Comparison of ENCODE assay signal across 29 cellular contexts in the genomic region with DNA sequence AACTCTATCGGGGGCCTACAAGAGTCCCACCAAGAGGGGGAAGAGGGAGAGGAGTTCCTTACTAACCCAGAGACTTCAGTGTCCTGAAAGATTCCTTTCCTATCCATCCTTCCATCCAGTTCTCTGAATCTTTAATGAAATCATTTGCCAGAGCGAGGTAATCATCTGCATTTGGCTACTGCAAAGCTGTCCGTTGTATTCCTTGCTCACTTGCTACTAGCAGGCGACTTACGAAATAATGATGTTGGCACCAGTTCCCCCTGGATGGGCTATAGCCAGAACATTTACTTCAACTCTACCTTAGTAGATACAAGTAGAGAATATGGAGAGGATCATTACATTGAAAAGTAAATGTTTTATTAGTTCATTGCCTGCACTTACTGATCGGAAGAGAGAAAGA.
"Had no signal": no experiment of that assay in that cellular context is flagged by ENCODE, and none has a peak within 500 bp of the region (broad histone marks: within the 10 kb centered on the region; RNA-seq: fewer than 3 reads in every experiment).

No MANE protein-coding gene starts in this region.

- H3K27ac ChIP-seq: ascending aorta, cardiac muscle cell, colonic mucosa, foreskin keratinocyte, right lobe of liver, thyroid gland, VCaP had no signal

- H3K9me3 ChIP-seq: ascending aorta, colonic mucosa, heart left ventricle, mucosa of descending colon, right lobe of liver, thyroid gland had no signal

- FAIRE-seq: kidney, TTC549 had no signal

- H3K4me1 Mint-ChIP-seq: brain; stimulated activated naive CD8-positive, alpha-beta T cell treated with anti-CD3 and anti-CD28 coated beads, Interleukin-15, amount 100 ng/mL, for 72 hours had no signal

- H3K27ac Mint-ChIP-seq: activated CD8-positive, alpha-beta memory T cell treated with anti-CD3 and anti-CD28 coated beads, Interleukin-2, amount 10 ng/mL, durations not matched to agents 7 days and 5 days; activated CD8-positive, alpha-beta T cell treated with anti-CD3 and anti-CD28 coated beads, Interleukin-2, amount 10 ng/mL, durations not matched to agents 7 days and 5 days; activated naive CD8-positive, alpha-beta T cell treated with anti-CD3 and anti-CD28 coated beads for 36 hours; natural killer cell treated with Interleukin-12 subunit alpha and Interleukin-12 subunit beta and Interleukin-15 and Interleukin-18, amount 100 ng/mL, for 72 hours; progenitor cell of endocrine pancreas had no signal

- H3K4me3 ChIP-seq: ascending aorta, cardiac muscle cell, colonic mucosa, heart left ventricle, mucosa of descending colon, right lobe of liver, thyroid gland had no signal

- ATAC-seq: activated CD4-positive, CD25-positive, alpha-beta regulatory T cell treated with anti-CD3 and anti-CD28 coated beads, Interleukin-2, amount 50 U/mL, for 24 hours; activated CD8-positive, alpha-beta memory T cell treated with anti-CD3 and anti-CD28 coated beads, Interleukin-2, amount 10 ng/mL, durations not matched to agents 7 days and 5 days; activated CD8-positive, alpha-beta T cell treated with anti-CD3 and anti-CD28 coated beads, Interleukin-2, amount 10 ng/mL, durations not matched to agents 7 days and 5 days; effector memory CD8-positive, alpha-beta T cell; esophagus mucosa; foreskin keratinocyte; heart left ventricle; mucosa of descending colon; natural killer cell treated with Interleukin-12 subunit alpha and Interleukin-12 subunit beta and Interleukin-15 and Interleukin-18, amount 100 ng/mL, for 72 hours; stimulated activated naive CD8-positive, alpha-beta T cell treated with anti-CD3 and anti-CD28 coated beads, Interleukin-15, amount 100 ng/mL, for 72 hours had no signal

- H3K9me3 Mint-ChIP-seq: activated naive CD8-positive, alpha-beta T cell treated with anti-CD3 and anti-CD28 coated beads for 36 hours; brain; effector memory CD8-positive, alpha-beta T cell; immature natural killer cell; natural killer cell treated with Interleukin-12 subunit alpha and Interleukin-12 subunit beta and Interleukin-15 and Interleukin-18, amount 100 ng/mL, for 72 hours; stimulated activated naive CD8-positive, alpha-beta T cell treated with anti-CD3 and anti-CD28 coated beads, Interleukin-15, amount 100 ng/mL, for 72 hours had no signal

- H3K27me3 ChIP-seq: ascending aorta, cardiac muscle cell, colonic mucosa, foreskin keratinocyte, heart left ventricle, right lobe of liver, thyroid gland had no signal

- DNase-seq: activated CD4-positive, alpha-beta T cell treated with anti-CD3 and anti-CD28 coated beads, Interleukin-2, amount 50 U/mL, for 1 hour; activated CD8-positive, alpha-beta memory T cell treated with anti-CD3 and anti-CD28 coated beads, Interleukin-2, amount 10 ng/mL, durations not matched to agents 7 days and 5 days; activated CD8-positive, alpha-beta T cell treated with anti-CD3 and anti-CD28 coated beads, Interleukin-2, amount 10 ng/mL, durations not matched to agents 7 days and 5 days; activated effector memory CD4-positive, alpha-beta T cell treated with Interleukin-2 at 50 U/mL for 16 hours; activated naive CD4-positive, alpha-beta T cell treated with Interleukin-2 at 50 U/mL for 16 hours; activated naive CD8-positive, alpha-beta T cell treated with anti-CD3 and anti-CD28 coated beads for 36 hours; cerebellar nuclear complex; colonic mucosa; effector memory CD8-positive, alpha-beta T cell; foreskin keratinocyte; heart left ventricle; hypothalamus; immature natural killer cell; kidney; mucosa of descending colon; right lobe of liver; stimulated activated CD4-positive, alpha-beta T cell treated with anti-CD3 and anti-CD28 coated beads, Interleukin-2, amount 100 ng/mL, for 48 hours; stimulated activated naive CD8-positive, alpha-beta T cell treated with anti-CD3 and anti-CD28 coated beads, Interleukin-15, amount 100 ng/mL, for 72 hours; T-helper 9 cell; thyroid gland had no signal

- H3K4me1 ChIP-seq: ascending aorta, colonic mucosa, foreskin keratinocyte, right lobe of liver, thyroid gland had no signal

- H3K4me3 Mint-ChIP-seq: activated CD8-positive, alpha-beta memory T cell treated with anti-CD3 and anti-CD28 coated beads, Interleukin-2, amount 10 ng/mL, durations not matched to agents 7 days and 5 days; activated CD8-positive, alpha-beta T cell treated with anti-CD3 and anti-CD28 coated beads, Interleukin-2, amount 10 ng/mL, durations not matched to agents 7 days and 5 days; activated naive CD8-positive, alpha-beta T cell treated with anti-CD3 and anti-CD28 coated beads for 36 hours; brain; effector memory CD8-positive, alpha-beta T cell; immature natural killer cell; natural killer cell treated with Interleukin-12 subunit alpha and Interleukin-12 subunit beta and Interleukin-15 and Interleukin-18, amount 100 ng/mL, for 72 hours; stimulated activated naive CD8-positive, alpha-beta T cell treated with anti-CD3 and anti-CD28 coated beads, Interleukin-15, amount 100 ng/mL, for 72 hours had no signal

- H3K27me3 Mint-ChIP-seq: activated CD8-positive, alpha-beta memory T cell treated with anti-CD3 and anti-CD28 coated beads, Interleukin-2, amount 10 ng/mL, durations not matched to agents 7 days and 5 days; activated naive CD8-positive, alpha-beta T cell treated with anti-CD3 and anti-CD28 coated beads for 36 hours; brain; effector memory CD8-positive, alpha-beta T cell; natural killer cell treated with Interleukin-12 subunit alpha and Interleukin-12 subunit beta and Interleukin-15 and Interleukin-18, amount 100 ng/mL, for 72 hours; progenitor cell of endocrine pancreas; stimulated activated naive CD8-positive, alpha-beta T cell treated with anti-CD3 and anti-CD28 coated beads, Interleukin-15, amount 100 ng/mL, for 72 hours had no signal
